14 cellular contexts compared by ENCODE assay signal in genomic region chr5:158430166-158430828, GRCh38.
A peak's percentile ranks its signal among the peaks of the same experiment; 100 is the strongest.
DNase-seq lines count a peak whose midpoint lies in the region; ATAC-seq, FAIRE-seq and TF ChIP-seq lines count a peak whose summit lies in the region.
"Had no signal": no experiment of that assay in that cellular context is flagged by ENCODE, and none has a peak within 500 bp of the region (broad histone marks: within the 10 kb centered on the region; RNA-seq: fewer than 3 reads in every experiment).

No MANE protein-coding gene starts in this region.

- H4K20me1 ChIP-seq in BLaER1 = no peaks in the 10 kb centered on the region

- DNase-seq in bronchial epithelial cell (ENCODE audit: low read depth) (peak; percentile 25), NOMO-1 treated with dmso at 0.1 percent for 144 hours (lab: John Stamatoyannopoulos, UW; ENCODE audit: unreplicated experiment) (no peak), inferior parietal cortex (ENCODE audit: extremely low spot score) (no peak), DMS153 treated with DMSO at 0.1 percent for 48 hours (lab: John Stamatoyannopoulos, UW; ENCODE audit: unreplicated experiment) (no peak)
- DNase-seq: activated CD4-positive, CD25-positive, alpha-beta regulatory T cell treated with anti-CD3 and anti-CD28 coated beads, Interleukin-2, amount 50 U/mL, for 72 hours; activated naive CD4-positive, alpha-beta T cell treated with anti-CD3 and anti-CD28 coated beads for 36 hours; effector CD4-positive, alpha-beta T cell had no signal

- H3K4me1 ChIP-seq in BLaER1 (peaks cover 57% of the 10 kb centered on the region), mucosa of rectum (ENCODE audit: control insufficient read depth in 2 of 2, insufficient read depth in 2 of 2, low read length in 2 of 2) (no peaks in the 10 kb centered on the region)

- H3K4me3 ChIP-seq in BLaER1 (peak overlapping the region; percentile 27; the same call in 1 of the 2 replicates), bronchial epithelial cell (ENCODE audit: low read depth, low read length) (no peak overlapping the region), mucosa of rectum (ENCODE audit: low read length in 2 of 2) (no peak overlapping the region)
- H3K4me3 ChIP-seq: cardiac muscle cell had no signal

- H3K27ac ChIP-seq in BLaER1 (peak overlapping the region; percentile 45; the same call in 1 of the 2 replicates), mucosa of rectum (ENCODE audit: low read depth in 2 of 2, low read length in 2 of 2) (peak overlapping the region; percentile 36 to 45)
- H3K27ac ChIP-seq: cardiac muscle cell, foreskin keratinocyte had no signal

- no peak for TF ChIP-seq CTCF in bronchial epithelial cell (IDR thresholded peaks at IDR 0.05; ENCODE audit: insufficient read depth, low read length, severe bottlenecking)

- H3K36me3 ChIP-seq in BLaER1 (peaks cover 13% of the 10 kb centered on the region), bronchial epithelial cell (ENCODE audit: control insufficient read depth, insufficient read depth, low read length) (no peaks in the 10 kb centered on the region), mucosa of rectum (ENCODE audit: control insufficient read depth in 2 of 2, insufficient read depth in 2 of 2, low read length in 2 of 2) (no peaks in the 10 kb centered on the region)
- H3K36me3 ChIP-seq: cardiac muscle cell had no signal

- peak; percentile 39 for ATAC-seq in HG02798 (IDR thresholded peaks at IDR 0.05; ENCODE audit: poor library complexity, unreplicated experiment)
- ATAC-seq in HG03565 (IDR thresholded peaks at IDR 0.05; ENCODE audit: unreplicated experiment) = no peak

- peak overlapping the region; percentile 45; the same call in 1 of the 2 replicates for H3K4me2 ChIP-seq in BLaER1

- FAIRE-seq in bronchial epithelial cell (lab: Jason Lieb, UNC) = no peak
- FAIRE-seq: G401.6 had no signal

- H3K27me3 ChIP-seq in BLaER1 (no peaks in the 10 kb centered on the region), bronchial epithelial cell (ENCODE audit: control insufficient read depth, insufficient read depth, low read length) (no peaks in the 10 kb centered on the region), mucosa of rectum (ENCODE audit: control insufficient read depth in 2 of 2, insufficient read depth in 2 of 2, low read length in 2 of 2) (no peaks in the 10 kb centered on the region)
- H3K27me3 ChIP-seq: cardiac muscle cell, foreskin keratinocyte had no signal

- H3K9me3 ChIP-seq in BLaER1 (peaks cover 64% of the 10 kb centered on the region), mucosa of rectum (ENCODE audit: control insufficient read depth in 2 of 2, low read length in 2 of 2) (peaks cover 0 to 4% of the 10 kb centered on the region in 2 donors)

- H3K9ac ChIP-seq in BLaER1 (no peak overlapping the region), mucosa of rectum (ENCODE audit: low read depth in 1 of 2, low read length in 2 of 2) (no peak overlapping the region)
